In the genomic region with DNA sequence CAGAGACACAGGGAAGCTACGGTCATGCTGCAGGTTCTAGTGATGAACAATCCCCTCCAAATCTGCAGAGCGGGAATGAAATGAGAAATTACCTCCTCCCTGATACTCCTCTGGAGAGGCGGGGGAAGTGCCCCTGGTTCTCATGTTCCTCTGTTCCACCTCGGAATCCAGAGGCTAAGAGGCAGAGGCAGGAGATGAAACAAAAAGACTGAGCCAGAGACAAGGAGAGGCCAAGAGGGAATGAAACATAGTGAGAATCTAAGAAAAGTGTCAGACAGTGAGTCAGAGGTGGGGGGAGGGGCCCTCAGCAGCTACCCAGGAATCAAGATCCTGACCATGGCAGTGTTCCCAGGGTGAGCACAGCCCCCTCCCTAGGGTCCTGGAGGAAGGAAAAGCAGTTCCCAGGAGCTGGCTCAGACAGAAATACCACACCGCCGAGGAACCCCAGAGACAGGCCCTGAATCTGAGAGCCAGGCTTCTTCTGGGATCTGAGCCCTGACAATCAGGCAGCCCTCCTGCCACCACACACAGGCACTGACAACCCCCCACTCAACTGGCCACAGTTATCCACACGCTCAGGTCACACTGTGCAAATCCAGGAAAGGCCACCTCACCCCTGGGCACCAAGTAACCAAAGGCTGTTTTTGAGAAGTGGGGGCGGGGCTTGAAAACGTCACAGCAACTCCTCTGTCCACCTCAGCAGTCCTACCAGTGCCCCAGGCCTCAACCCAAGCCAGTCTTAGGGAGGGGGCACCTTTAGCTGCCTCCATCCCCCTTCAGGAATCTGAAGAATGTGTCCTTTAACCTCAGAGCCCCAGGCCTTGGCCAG, we compare ENCODE assay signal across 1 cellular context.
TF ChIP-seq lines count a peak whose summit lies in the region.

No MANE protein-coding gene starts in this region.

TF ChIP-seq in GM12878, 131 proteins besides CTCF, POLR2A, EP300 and RAD21 (continues in another document):
- TF ChIP-seq, protein P1, sequence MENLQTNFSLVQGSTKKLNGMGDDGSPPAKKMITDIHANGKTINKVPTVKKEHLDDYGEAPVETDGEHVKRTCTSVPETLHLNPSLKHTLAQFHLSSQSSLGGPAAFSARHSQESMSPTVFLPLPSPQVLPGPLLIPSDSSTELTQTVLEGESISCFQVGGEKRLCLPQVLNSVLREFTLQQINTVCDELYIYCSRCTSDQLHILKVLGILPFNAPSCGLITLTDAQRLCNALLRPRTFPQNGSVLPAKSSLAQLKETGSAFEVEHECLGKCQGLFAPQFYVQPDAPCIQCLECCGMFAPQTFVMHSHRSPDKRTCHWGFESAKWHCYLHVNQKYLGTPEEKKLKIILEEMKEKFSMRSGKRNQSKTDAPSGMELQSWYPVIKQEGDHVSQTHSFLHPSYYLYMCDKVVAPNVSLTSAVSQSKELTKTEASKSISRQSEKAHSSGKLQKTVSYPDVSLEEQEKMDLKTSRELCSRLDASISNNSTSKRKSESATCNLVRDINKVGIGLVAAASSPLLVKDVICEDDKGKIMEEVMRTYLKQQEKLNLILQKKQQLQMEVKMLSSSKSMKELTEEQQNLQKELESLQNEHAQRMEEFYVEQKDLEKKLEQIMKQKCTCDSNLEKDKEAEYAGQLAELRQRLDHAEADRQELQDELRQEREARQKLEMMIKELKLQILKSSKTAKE (IDR thresholded peaks at IDR 0.05; ENCODE audit: low read depth, poor library complexity, severe bottlenecking): peak; percentile 93
- peak in 1 of 2 experiments; percentile 29; a peak in 1 of 4 replicates for TF ChIP-seq IKZF2 (IDR thresholded peaks at IDR 0.05)
- no peak for TF ChIP-seq TCF3 (IDR thresholded peaks at IDR 0.05; ENCODE audit: borderline replicate concordance, insufficient read depth, low read depth, low read length)
- TF ChIP-seq, protein P2, sequence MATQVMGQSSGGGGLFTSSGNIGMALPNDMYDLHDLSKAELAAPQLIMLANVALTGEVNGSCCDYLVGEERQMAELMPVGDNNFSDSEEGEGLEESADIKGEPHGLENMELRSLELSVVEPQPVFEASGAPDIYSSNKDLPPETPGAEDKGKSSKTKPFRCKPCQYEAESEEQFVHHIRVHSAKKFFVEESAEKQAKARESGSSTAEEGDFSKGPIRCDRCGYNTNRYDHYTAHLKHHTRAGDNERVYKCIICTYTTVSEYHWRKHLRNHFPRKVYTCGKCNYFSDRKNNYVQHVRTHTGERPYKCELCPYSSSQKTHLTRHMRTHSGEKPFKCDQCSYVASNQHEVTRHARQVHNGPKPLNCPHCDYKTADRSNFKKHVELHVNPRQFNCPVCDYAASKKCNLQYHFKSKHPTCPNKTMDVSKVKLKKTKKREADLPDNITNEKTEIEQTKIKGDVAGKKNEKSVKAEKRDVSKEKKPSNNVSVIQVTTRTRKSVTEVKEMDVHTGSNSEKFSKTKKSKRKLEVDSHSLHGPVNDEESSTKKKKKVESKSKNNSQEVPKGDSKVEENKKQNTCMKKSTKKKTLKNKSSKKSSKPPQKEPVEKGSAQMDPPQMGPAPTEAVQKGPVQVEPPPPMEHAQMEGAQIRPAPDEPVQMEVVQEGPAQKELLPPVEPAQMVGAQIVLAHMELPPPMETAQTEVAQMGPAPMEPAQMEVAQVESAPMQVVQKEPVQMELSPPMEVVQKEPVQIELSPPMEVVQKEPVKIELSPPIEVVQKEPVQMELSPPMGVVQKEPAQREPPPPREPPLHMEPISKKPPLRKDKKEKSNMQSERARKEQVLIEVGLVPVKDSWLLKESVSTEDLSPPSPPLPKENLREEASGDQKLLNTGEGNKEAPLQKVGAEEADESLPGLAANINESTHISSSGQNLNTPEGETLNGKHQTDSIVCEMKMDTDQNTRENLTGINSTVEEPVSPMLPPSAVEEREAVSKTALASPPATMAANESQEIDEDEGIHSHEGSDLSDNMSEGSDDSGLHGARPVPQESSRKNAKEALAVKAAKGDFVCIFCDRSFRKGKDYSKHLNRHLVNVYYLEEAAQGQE (IDR thresholded peaks at IDR 0.05; ENCODE audit: low read depth, low read length): no peak
- TF ChIP-seq, protein P3, sequence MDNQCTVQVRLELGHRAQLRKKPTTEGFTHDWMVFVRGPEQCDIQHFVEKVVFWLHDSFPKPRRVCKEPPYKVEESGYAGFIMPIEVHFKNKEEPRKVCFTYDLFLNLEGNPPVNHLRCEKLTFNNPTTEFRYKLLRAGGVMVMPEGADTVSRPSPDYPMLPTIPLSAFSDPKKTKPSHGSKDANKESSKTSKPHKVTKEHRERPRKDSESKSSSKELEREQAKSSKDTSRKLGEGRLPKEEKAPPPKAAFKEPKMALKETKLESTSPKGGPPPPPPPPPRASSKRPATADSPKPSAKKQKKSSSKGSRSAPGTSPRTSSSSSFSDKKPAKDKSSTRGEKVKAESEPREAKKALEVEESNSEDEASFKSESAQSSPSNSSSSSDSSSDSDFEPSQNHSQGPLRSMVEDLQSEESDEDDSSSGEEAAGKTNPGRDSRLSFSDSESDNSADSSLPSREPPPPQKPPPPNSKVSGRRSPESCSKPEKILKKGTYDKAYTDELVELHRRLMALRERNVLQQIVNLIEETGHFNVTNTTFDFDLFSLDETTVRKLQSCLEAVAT (IDR thresholded peaks at IDR 0.05): no peak
- TF ChIP-seq HDAC2 (IDR thresholded peaks at IDR 0.05): no peak
- TF ChIP-seq SUPT20H (IDR thresholded peaks at IDR 0.05; ENCODE audit: borderline replicate concordance, control insufficient read depth, low read depth, low read length): no peak
- TF ChIP-seq SRF (IDR thresholded peaks at IDR 0.05; ENCODE audit: low read depth in 2 of 2, low read length in 2 of 2): no peak
- TF ChIP-seq, protein P4, sequence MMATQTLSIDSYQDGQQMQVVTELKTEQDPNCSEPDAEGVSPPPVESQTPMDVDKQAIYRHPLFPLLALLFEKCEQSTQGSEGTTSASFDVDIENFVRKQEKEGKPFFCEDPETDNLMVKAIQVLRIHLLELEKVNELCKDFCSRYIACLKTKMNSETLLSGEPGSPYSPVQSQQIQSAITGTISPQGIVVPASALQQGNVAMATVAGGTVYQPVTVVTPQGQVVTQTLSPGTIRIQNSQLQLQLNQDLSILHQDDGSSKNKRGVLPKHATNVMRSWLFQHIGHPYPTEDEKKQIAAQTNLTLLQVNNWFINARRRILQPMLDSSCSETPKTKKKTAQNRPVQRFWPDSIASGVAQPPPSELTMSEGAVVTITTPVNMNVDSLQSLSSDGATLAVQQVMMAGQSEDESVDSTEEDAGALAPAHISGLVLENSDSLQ (IDR thresholded peaks at IDR 0.05): no peak
- TF ChIP-seq, protein P5, sequence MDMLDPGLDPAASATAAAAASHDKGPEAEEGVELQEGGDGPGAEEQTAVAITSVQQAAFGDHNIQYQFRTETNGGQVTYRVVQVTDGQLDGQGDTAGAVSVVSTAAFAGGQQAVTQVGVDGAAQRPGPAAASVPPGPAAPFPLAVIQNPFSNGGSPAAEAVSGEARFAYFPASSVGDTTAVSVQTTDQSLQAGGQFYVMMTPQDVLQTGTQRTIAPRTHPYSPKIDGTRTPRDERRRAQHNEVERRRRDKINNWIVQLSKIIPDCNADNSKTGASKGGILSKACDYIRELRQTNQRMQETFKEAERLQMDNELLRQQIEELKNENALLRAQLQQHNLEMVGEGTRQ (IDR thresholded peaks at IDR 0.05; ENCODE audit: borderline replicate concordance, low read depth, low read length): no peak
- TF ChIP-seq BHLHE40 (IDR thresholded peaks at IDR 0.05; ENCODE audit: borderline replicate concordance in 1 of 2, low read depth in 2 of 2, low read length in 1 of 2): no peak
- TF ChIP-seq ZNF207 (IDR thresholded peaks at IDR 0.05; ENCODE audit: borderline replicate concordance): no peak
- TF ChIP-seq, protein P6, sequence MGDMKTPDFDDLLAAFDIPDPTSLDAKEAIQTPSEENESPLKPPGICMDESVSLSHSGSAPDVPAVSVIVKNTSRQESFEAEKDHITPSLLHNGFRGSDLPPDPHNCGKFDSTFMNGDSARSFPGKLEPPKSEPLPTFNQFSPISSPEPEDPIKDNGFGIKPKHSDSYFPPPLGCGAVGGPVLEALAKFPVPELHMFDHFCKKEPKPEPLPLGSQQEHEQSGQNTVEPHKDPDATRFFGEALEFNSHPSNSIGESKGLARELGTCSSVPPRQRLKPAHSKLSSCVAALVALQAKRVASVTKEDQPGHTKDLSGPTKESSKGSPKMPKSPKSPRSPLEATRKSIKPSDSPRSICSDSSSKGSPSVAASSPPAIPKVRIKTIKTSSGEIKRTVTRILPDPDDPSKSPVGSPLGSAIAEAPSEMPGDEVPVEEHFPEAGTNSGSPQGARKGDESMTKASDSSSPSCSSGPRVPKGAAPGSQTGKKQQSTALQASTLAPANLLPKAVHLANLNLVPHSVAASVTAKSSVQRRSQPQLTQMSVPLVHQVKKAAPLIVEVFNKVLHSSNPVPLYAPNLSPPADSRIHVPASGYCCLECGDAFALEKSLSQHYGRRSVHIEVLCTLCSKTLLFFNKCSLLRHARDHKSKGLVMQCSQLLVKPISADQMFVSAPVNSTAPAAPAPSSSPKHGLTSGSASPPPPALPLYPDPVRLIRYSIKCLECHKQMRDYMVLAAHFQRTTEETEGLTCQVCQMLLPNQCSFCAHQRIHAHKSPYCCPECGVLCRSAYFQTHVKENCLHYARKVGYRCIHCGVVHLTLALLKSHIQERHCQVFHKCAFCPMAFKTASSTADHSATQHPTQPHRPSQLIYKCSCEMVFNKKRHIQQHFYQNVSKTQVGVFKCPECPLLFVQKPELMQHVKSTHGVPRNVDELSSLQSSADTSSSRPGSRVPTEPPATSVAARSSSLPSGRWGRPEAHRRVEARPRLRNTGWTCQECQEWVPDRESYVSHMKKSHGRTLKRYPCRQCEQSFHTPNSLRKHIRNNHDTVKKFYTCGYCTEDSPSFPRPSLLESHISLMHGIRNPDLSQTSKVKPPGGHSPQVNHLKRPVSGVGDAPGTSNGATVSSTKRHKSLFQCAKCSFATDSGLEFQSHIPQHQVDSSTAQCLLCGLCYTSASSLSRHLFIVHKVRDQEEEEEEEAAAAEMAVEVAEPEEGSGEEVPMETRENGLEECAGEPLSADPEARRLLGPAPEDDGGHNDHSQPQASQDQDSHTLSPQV (IDR thresholded peaks at IDR 0.05): no peak
- no peak for TF ChIP-seq LARP7 (IDR thresholded peaks at IDR 0.05)
- peak; percentile 18; the same call in 1 of the 2 replicates for TF ChIP-seq JUNB (IDR thresholded peaks at IDR 0.05)
- no peak for TF ChIP-seq SPI1 (IDR thresholded peaks at IDR 0.05; ENCODE audit: borderline replicate concordance, insufficient read depth, low read depth, low read length)
- TF ChIP-seq ASH2L (IDR thresholded peaks at IDR 0.05; ENCODE audit: borderline replicate concordance, low read depth): no peak
- TF ChIP-seq POU2F2 (IDR thresholded peaks at IDR 0.05; ENCODE audit: borderline replicate concordance, low read depth, low read length): no peak
- TF ChIP-seq IRF4 (IDR thresholded peaks at IDR 0.05; ENCODE audit: low read depth, low read length): no peak
- TF ChIP-seq, protein P7, sequence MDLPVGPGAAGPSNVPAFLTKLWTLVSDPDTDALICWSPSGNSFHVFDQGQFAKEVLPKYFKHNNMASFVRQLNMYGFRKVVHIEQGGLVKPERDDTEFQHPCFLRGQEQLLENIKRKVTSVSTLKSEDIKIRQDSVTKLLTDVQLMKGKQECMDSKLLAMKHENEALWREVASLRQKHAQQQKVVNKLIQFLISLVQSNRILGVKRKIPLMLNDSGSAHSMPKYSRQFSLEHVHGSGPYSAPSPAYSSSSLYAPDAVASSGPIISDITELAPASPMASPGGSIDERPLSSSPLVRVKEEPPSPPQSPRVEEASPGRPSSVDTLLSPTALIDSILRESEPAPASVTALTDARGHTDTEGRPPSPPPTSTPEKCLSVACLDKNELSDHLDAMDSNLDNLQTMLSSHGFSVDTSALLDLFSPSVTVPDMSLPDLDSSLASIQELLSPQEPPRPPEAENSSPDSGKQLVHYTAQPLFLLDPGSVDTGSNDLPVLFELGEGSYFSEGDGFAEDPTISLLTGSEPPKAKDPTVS (IDR thresholded peaks at IDR 0.05; ENCODE audit: low read depth, low read length): no peak
- TF ChIP-seq CREM (IDR thresholded peaks at IDR 0.05; ENCODE audit: low read depth): 0 out of 2 replicates have a peak, but pooled peaks have one; percentile 50
- TF ChIP-seq GATAD2B (conservative IDR thresholded peaks at IDR 0.05; ENCODE audit: low read depth): no peak
- no peak for TF ChIP-seq ZNF24 (IDR thresholded peaks at IDR 0.05)
- no peak for TF ChIP-seq SP1 (IDR thresholded peaks at IDR 0.05; ENCODE audit: low read depth, low read length)
- no peak for TF ChIP-seq STAT3 (IDR thresholded peaks at IDR 0.05; ENCODE audit: low read depth, low read length)
- TF ChIP-seq RCOR1 (conservative IDR thresholded peaks at IDR 0.05; ENCODE audit: low read depth, low read length): no peak
- TF ChIP-seq RFX5 (IDR thresholded peaks at IDR 0.05; ENCODE audit: low read depth, low read length): no peak
- 0 out of 2 replicates have a peak, but pooled peaks have one; percentile 38 for TF ChIP-seq DPF2 (IDR thresholded peaks at IDR 0.05)
- TF ChIP-seq FOXK2 (IDR thresholded peaks at IDR 0.05): no peak
- TF ChIP-seq POLR2AphosphoS5 (IDR thresholded peaks at IDR 0.05; ENCODE audit: low read length): peak; percentile 58
- no peak for TF ChIP-seq GABPA (IDR thresholded peaks at IDR 0.05; ENCODE audit: low read depth)
- no peak for TF ChIP-seq WRNIP1 (IDR thresholded peaks at IDR 0.05; ENCODE audit: borderline replicate concordance, low read depth, low read length)
- no peak for TF ChIP-seq RB1 (IDR thresholded peaks at IDR 0.05; ENCODE audit: borderline replicate concordance)
- no peak for TF ChIP-seq CHD4 (IDR thresholded peaks at IDR 0.05)
- TF ChIP-seq NR2F1 (conservative IDR thresholded peaks at IDR 0.05): no peak
- TF ChIP-seq, protein P8, sequence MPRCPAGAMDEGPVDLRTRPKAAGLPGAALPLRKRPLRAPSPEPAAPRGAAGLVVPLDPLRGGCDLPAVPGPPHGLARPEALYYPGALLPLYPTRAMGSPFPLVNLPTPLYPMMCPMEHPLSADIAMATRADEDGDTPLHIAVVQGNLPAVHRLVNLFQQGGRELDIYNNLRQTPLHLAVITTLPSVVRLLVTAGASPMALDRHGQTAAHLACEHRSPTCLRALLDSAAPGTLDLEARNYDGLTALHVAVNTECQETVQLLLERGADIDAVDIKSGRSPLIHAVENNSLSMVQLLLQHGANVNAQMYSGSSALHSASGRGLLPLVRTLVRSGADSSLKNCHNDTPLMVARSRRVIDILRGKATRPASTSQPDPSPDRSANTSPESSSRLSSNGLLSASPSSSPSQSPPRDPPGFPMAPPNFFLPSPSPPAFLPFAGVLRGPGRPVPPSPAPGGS (IDR thresholded peaks at IDR 0.05; ENCODE audit: borderline replicate concordance, insufficient read depth, low read depth, low read length, poor library complexity, severe bottlenecking): no peak
- TF ChIP-seq, protein P9, sequence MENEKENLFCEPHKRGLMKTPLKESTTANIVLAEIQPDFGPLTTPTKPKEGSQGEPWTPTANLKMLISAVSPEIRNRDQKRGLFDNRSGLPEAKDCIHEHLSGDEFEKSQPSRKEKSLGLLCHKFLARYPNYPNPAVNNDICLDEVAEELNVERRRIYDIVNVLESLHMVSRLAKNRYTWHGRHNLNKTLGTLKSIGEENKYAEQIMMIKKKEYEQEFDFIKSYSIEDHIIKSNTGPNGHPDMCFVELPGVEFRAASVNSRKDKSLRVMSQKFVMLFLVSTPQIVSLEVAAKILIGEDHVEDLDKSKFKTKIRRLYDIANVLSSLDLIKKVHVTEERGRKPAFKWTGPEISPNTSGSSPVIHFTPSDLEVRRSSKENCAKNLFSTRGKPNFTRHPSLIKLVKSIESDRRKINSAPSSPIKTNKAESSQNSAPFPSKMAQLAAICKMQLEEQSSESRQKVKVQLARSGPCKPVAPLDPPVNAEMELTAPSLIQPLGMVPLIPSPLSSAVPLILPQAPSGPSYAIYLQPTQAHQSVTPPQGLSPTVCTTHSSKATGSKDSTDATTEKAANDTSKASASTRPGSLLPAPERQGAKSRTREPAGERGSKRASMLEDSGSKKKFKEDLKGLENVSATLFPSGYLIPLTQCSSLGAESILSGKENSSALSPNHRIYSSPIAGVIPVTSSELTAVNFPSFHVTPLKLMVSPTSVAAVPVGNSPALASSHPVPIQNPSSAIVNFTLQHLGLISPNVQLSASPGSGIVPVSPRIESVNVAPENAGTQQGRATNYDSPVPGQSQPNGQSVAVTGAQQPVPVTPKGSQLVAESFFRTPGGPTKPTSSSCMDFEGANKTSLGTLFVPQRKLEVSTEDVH (IDR thresholded peaks at IDR 0.05; ENCODE audit: low read depth, partially characterized antibody): no peak
